Comparison of ENCODE assay signal across 23 cellular contexts in genomic region chr14:58278177-58278576, GRCh38. TPM values are rescaled to one million over a fixed set of nuclear protein-coding genes. Genes with fewer than 3 reads are reported as not detected.
DNase-seq lines count a peak whose midpoint lies in the region; ATAC-seq, FAIRE-seq and TF ChIP-seq lines count a peak whose summit lies in the region.
"Had no signal": no experiment of that assay in that cellular context is flagged by ENCODE, and none has a peak within 500 bp of the region (broad histone marks: within the 10 kb centered on the region; RNA-seq: fewer than 3 reads in every experiment).

No MANE protein-coding gene starts in this region.

- POLR2A ChIA-PET in HepG2 (lab: Yijun Ruan, JAX): interaction anchor here (7.3 kb wide), 1 partner anchor 21 kb away, joined by 92 read pairs; the partner anchor contains the start of gene ARID4A

- no peaks in the 10 kb centered on the region for H3K27me3 ChIP-seq in CD4-positive, CD25-positive, alpha-beta regulatory T cell (ENCODE audit: control insufficient read depth, insufficient read depth, low read length)
- H3K27me3 ChIP-seq in HepG2 (ENCODE audit: control insufficient read depth in 1 of 2, insufficient read depth in 2 of 2, low read length in 2 of 2) (no peaks in the 10 kb centered on the region), neuronal stem cell (ENCODE audit: control insufficient read depth in 3 of 3, insufficient read depth in 3 of 3, low read depth in 1 of 3, low read length in 3 of 3) (no peaks in the 10 kb centered on the region)
- H3K27me3 ChIP-seq: MG63, SJSA1 had no signal

- H3K9me3 ChIP-seq in CD4-positive, CD25-positive, alpha-beta regulatory T cell (ENCODE audit: control insufficient read depth in 2 of 2, low read length in 2 of 2): no peaks in the 10 kb centered on the region
- no peaks in the 10 kb centered on the region for H3K9me3 ChIP-seq in HepG2 (ENCODE audit: low read length)
- H3K9me3 ChIP-seq in neuronal stem cell (replicated peaks in 1 of 2; ENCODE audit: control insufficient read depth in 2 of 2, insufficient read depth in 1 of 2, low read depth in 1 of 2, low read length in 2 of 2): no peaks in the 10 kb centered on the region
- H3K9me3 ChIP-seq: HAP-1, MG63, SJSA1 had no signal

- H2BK5ac ChIP-seq in neuronal stem cell (ENCODE audit: low read length): no peak overlapping the region

- H4K20me1 ChIP-seq in HepG2 (ENCODE audit: insufficient read depth, low read length): no peaks in the 10 kb centered on the region

- H3K18ac ChIP-seq in neuronal stem cell (ENCODE audit: low read length): no peak overlapping the region

- no peak for ATAC-seq in CD4-positive, CD25-positive, alpha-beta regulatory T cell (ENCODE audit: low read depth in 2 of 2)
- ATAC-seq in HepG2: no peak
- ATAC-seq: GM23338 had no signal

- intact Hi-C loops in HepG2 (cut with micrococcal nuclease; ENCODE audit: unreplicated experiment): no loop called here

- H4K8ac ChIP-seq in neuronal stem cell (ENCODE audit: low read depth, low read length): no peak overlapping the region

- no peak overlapping the region for H2AK5ac ChIP-seq in neuronal stem cell (ENCODE audit: low read depth, low read length)

- H3K27me3 Mint-ChIP-seq in activated naive CD4-positive, alpha-beta T cell treated with anti-CD3 and anti-CD28 coated beads, Interleukin-2, amount 10 ng/mL, durations not matched to agents 7 days and 5 days: no peaks in the 10 kb centered on the region
- no peaks in the 10 kb centered on the region for H3K27me3 Mint-ChIP-seq in CD4-positive, CD25-positive, alpha-beta regulatory T cell

- no peak for TF ChIP-seq RAD21 in HepG2 (CRISPR knock-in tag; IDR thresholded peaks at IDR 0.05)

- no peak for DNase-seq in activated naive CD4-positive, alpha-beta T cell treated with anti-CD3 and anti-CD28 coated beads, Interleukin-2, amount 10 ng/mL, durations not matched to agents 7 days and 5 days
- DNase-seq in activated naive CD4-positive, alpha-beta T cell treated with Interleukin-2 at 50 U/mL for 16 hours: no peak
- DNase-seq in CD4-positive, CD25-positive, alpha-beta regulatory T cell: no peak
- DNase-seq in HTR-8/SVneo (ENCODE audit: insufficient read length, low spot score) (no peak), HepG2 (ENCODE audit: low spot score) (no peak), neuronal stem cell (ENCODE audit: low spot score) (no peak), SKM-1 (lab: John Stamatoyannopoulos, UW; ENCODE audit: unreplicated experiment) (no peak)
- DNase-seq: DMS153, DND-41, HFFc6, KG1, MG63, NCI-H1105 treated with DMSO at 0.1 percent for 48 hours, NCI-H146, NCI-H1930, NCI-H446 treated with DMSO at 0.1 percent for 48 hours, NCI-H526, Right ventricle myocardium superior, RPMI8226 had no signal

- CTCF ChIA-PET in activated naive CD4-positive, alpha-beta T cell treated with anti-CD3 and anti-CD28 coated beads, Interleukin-2, amount 10 ng/mL, durations not matched to agents 7 days and 5 days (lab: Charles Lee): no interaction called here
- CTCF ChIA-PET in HepG2 (lab: Yijun Ruan, JAX; ENCODE audit: low intra/inter-chr PET ratio, low total read pairs): no interaction called here

- no peak overlapping the region for H3K14ac ChIP-seq in neuronal stem cell (ENCODE audit: low read length)

- no peak overlapping the region for H2BK12ac ChIP-seq in neuronal stem cell (ENCODE audit: low read length)

- 93% methylated on average over 8 of the region's 8 CpGs for WGBS in HepG2 (ENCODE audit: low lambda C conversion rate)
- no CpG with 5 or more reads among the region's 8 CpGs for WGBS in neuronal stem cell (ENCODE audit: extremely low coverage in 2 of 2, insufficient read length in 2 of 2, insufficient replicate concordance in 1 of 2), 2 donors

- peak overlapping the region; percentile 13 for H3K27ac Mint-ChIP-seq in activated naive CD4-positive, alpha-beta T cell treated with anti-CD3 and anti-CD28 coated beads, Interleukin-2, amount 10 ng/mL, durations not matched to agents 7 days and 5 days
- peak overlapping the region; percentile 42 to 74 (median 47) for H3K27ac Mint-ChIP-seq in CD4-positive, CD25-positive, alpha-beta regulatory T cell
- H3K27ac Mint-ChIP-seq: GM23338, HFFc6 had no signal

- H3K23ac ChIP-seq in neuronal stem cell (ENCODE audit: low read depth, low read length, poor library complexity): no peak overlapping the region

- peaks cover 63% of the 10 kb centered on the region for H3K36me3 Mint-ChIP-seq in activated naive CD4-positive, alpha-beta T cell treated with anti-CD3 and anti-CD28 coated beads, Interleukin-2, amount 10 ng/mL, durations not matched to agents 7 days and 5 days
- peaks cover 28% of the 10 kb centered on the region for H3K36me3 Mint-ChIP-seq in CD4-positive, CD25-positive, alpha-beta regulatory T cell

- H2BK15ac ChIP-seq in neuronal stem cell (ENCODE audit: low read length): no peak overlapping the region

- peaks cover 59% of the 10 kb centered on the region for H3K4me1 ChIP-seq in CD4-positive, CD25-positive, alpha-beta regulatory T cell (ENCODE audit: control insufficient read depth, insufficient read depth, low read length, poor library complexity, severe bottlenecking)
- H3K4me1 ChIP-seq in HepG2 (ENCODE audit: insufficient read depth, low read length) (peaks cover 83% of the 10 kb centered on the region), neuronal stem cell (ENCODE audit: control insufficient read depth in 2 of 2, insufficient read depth in 1 of 2, low read depth in 1 of 2, low read length in 2 of 2) (peaks cover 0 to 5% of the 10 kb centered on the region in 2 donors)
- H3K4me1 ChIP-seq: HAP-1 had no signal

- no peak for TF ChIP-seq EP300 in HepG2 (IDR thresholded peaks at IDR 0.05; ENCODE audit: low read depth in 2 of 2, low read length in 2 of 2)
- TF ChIP-seq EP300 in HepG2 (CRISPR knock-in tag; IDR thresholded peaks at IDR 0.05; ENCODE audit: borderline replicate concordance): no peak

- no peak overlapping the region for H3K27ac ChIP-seq in CD4-positive, CD25-positive, alpha-beta regulatory T cell (ENCODE audit: insufficient read depth, low read length, poor library complexity, severe bottlenecking)
- no peak overlapping the region for H3K27ac ChIP-seq in HepG2 (ENCODE audit: extremely low read length, insufficient read depth, low read length)
- no peak overlapping the region for H3K27ac ChIP-seq in neuronal stem cell (replicated peaks; ENCODE audit: low read length)
- H3K27ac ChIP-seq: C4-2B, SJSA1 had no signal

- no peaks in the 10 kb centered on the region for H3K79me1 ChIP-seq in neuronal stem cell (ENCODE audit: low read depth, low read length)

- H2AFZ ChIP-seq in HepG2 (ENCODE audit: low read length): no peak overlapping the region
- H2AFZ ChIP-seq in neuronal stem cell (ENCODE audit: low read length): no peak overlapping the region
- H2AFZ ChIP-seq: GM23338 had no signal

- H3K4me2 ChIP-seq in HepG2 (ENCODE audit: low read depth, low read length) (no peak overlapping the region), neuronal stem cell (ENCODE audit: insufficient read depth, low read length, poor library complexity, severe bottlenecking) (no peak overlapping the region)
- H3K4me2 ChIP-seq: GM23338 had no signal

- H4K91ac ChIP-seq in neuronal stem cell (ENCODE audit: low read depth, low read length, poor library complexity): no peak overlapping the region

- FAIRE-seq in HTR-8/SVneo (lab: Jason Lieb, UNC) (peak; percentile 67), HepG2 (lab: Jason Lieb, UNC) (no peak)

- H3K4ac ChIP-seq in neuronal stem cell (ENCODE audit: low read length): no peak overlapping the region

- no peak overlapping the region for H3K9ac ChIP-seq in HepG2 (ENCODE audit: insufficient read depth, low read depth, low read length)
- no peak overlapping the region for H3K9ac ChIP-seq in neuronal stem cell (ENCODE audit: low read depth, low read length, poor library complexity)

- in situ Hi-C loops in HepG2 (cut with HindIII; ENCODE audit: extremely low pct_ligation_motif_present, low pct_unique_long_range_greater_than_20kb): no loop called here

- no peak overlapping the region for H3K4me3 Mint-ChIP-seq in activated naive CD4-positive, alpha-beta T cell treated with anti-CD3 and anti-CD28 coated beads, Interleukin-2, amount 10 ng/mL, durations not matched to agents 7 days and 5 days
- H3K4me3 Mint-ChIP-seq in CD4-positive, CD25-positive, alpha-beta regulatory T cell: peak overlapping the region in 1 of 4 donors; percentile 84
- H3K4me3 Mint-ChIP-seq: GM23338, HFFc6 had no signal

- H2BK120ac ChIP-seq in neuronal stem cell (ENCODE audit: low read depth, low read length): no peak overlapping the region

- H3K79me2 ChIP-seq in HepG2 (ENCODE audit: insufficient read depth, low read length): peaks cover 90% of the 10 kb centered on the region

- H3K4me3 ChIP-seq in CD4-positive, CD25-positive, alpha-beta regulatory T cell (ENCODE audit: low read depth, low read length): no peak overlapping the region
- H3K4me3 ChIP-seq in HepG2 (replicated peaks in 1 of 3; ENCODE audit: insufficient read depth in 1 of 3, low read depth in 2 of 3, low read length in 3 of 3) (no peak overlapping the region), neuronal stem cell (ENCODE audit: low read length in 2 of 2) (no peak overlapping the region)
- H3K4me3 ChIP-seq: GM23338, HAP-1, MG63, SJSA1 had no signal

- BruUV-seq in HepG2 (replicated peaks; lab: Mats Ljungman, UMichigan): no TSS peak

- no peak for TF ChIP-seq CTCF in HepG2 (CRISPR knock-in tag; IDR thresholded peaks at IDR 0.05)

- no peaks in the 10 kb centered on the region for H3K9me3 Mint-ChIP-seq in activated naive CD4-positive, alpha-beta T cell treated with anti-CD3 and anti-CD28 coated beads, Interleukin-2, amount 10 ng/mL, durations not matched to agents 7 days and 5 days
- H3K9me3 Mint-ChIP-seq in CD4-positive, CD25-positive, alpha-beta regulatory T cell: no peaks in the 10 kb centered on the region
- H3K9me3 Mint-ChIP-seq: GM23338, HFFc6 had no signal

- peaks cover 61% of the 10 kb centered on the region for H3K4me1 Mint-ChIP-seq in activated naive CD4-positive, alpha-beta T cell treated with anti-CD3 and anti-CD28 coated beads, Interleukin-2, amount 10 ng/mL, durations not matched to agents 7 days and 5 days
- H3K4me1 Mint-ChIP-seq in CD4-positive, CD25-positive, alpha-beta regulatory T cell: peaks cover 27 to 86% (median 66%) of the 10 kb centered on the region in 4 donors
- H3K4me1 Mint-ChIP-seq: GM23338 had no signal

- H3K36me3 ChIP-seq in CD4-positive, CD25-positive, alpha-beta regulatory T cell (ENCODE audit: control insufficient read depth, insufficient read depth, low read length): peaks cover 28% of the 10 kb centered on the region
- H3K36me3 ChIP-seq in HepG2 (replicated peaks in 1 of 2; ENCODE audit: control insufficient read depth in 1 of 2, insufficient read depth in 2 of 2, low read length in 2 of 2) (peaks cover 5 to 54% of the 10 kb centered on the region in 2 experiments; a peak in 4 of 5 replicates), neuronal stem cell (replicated peaks in 1 of 2; ENCODE audit: control insufficient read depth in 2 of 2, insufficient read depth in 2 of 2, low read length in 2 of 2) (peaks cover 7 to 97% of the 10 kb centered on the region in 2 donors)

- TF ChIP-seq POLR2A in HepG2 (IDR thresholded peaks at IDR 0.05; ENCODE audit: insufficient read depth in 1 of 2, low read depth in 2 of 2, low read length in 2 of 2): no peak

RNA-seq across cellular contexts. Expression of gene ARID4A, which starts 20.2 kb away (rescaled TPM):
- total RNA-seq in CD4-positive, CD25-positive, alpha-beta regulatory T cell: 102 TPM
- 10 to 100 TPM; 23.3 to 30.4 (median 24.8) TPM for polyA plus RNA-seq in CD4-positive, CD25-positive, alpha-beta regulatory T cell
- 9.7 and 9.9 TPM in 2 replicates for total RNA-seq in HepG2 (2016; rRNA removed; fragmentation: Illumina TruSeq; extraction: Trizol)
- total RNA-seq in HepG2 (2016; cell fraction: cytosol; rRNA removed; fragmentation: Illumina TruSeq; extraction: Trizol; ENCODE audit: low read depth): 27.6 and 35.2 TPM in 2 replicates
- 8.3 and 10.4 TPM in 2 replicates for total RNA-seq in HepG2 (2016; cell fraction: insoluble cytoplasmic fraction; rRNA removed; fragmentation: Illumina TruSeq; extraction: Trizol)
- 10.1 and 11.0 TPM in 2 replicates for total RNA-seq in HepG2 (2016; cell fraction: membrane; rRNA removed; fragmentation: Illumina TruSeq; extraction: Trizol)
- total RNA-seq in HepG2 (2016; cell fraction: nucleus; rRNA removed; fragmentation: Illumina TruSeq; extraction: Trizol): 20.6 and 24.9 TPM in 2 replicates
- polyA plus RNA-seq in HepG2 (2011; rRNA removed): 6.2 and 7.2 TPM in 2 replicates
- polyA plus RNA-seq in HepG2 (2011; cell fraction: cytosol; rRNA removed): 1.9 and 3.0 TPM in 2 replicates
- polyA plus RNA-seq in HepG2 (2011; cell fraction: nucleus; rRNA removed): 11.9 and 12.4 TPM in 2 replicates
- polyA plus RNA-seq in HepG2 (2012): 9.0 and 12.9 TPM in 2 replicates
- 0.31 and 0.49 TPM in 2 replicates for polyA plus RNA-seq in HepG2 (2016; cell fraction: cytosol; fragmentation: Illumina TruSeq; extraction: Trizol; ENCODE audit: low read depth)
- 10.4 and 10.9 TPM in 2 replicates for polyA plus RNA-seq in HepG2 (2016; cell fraction: insoluble cytoplasmic fraction; fragmentation: Illumina TruSeq; extraction: Trizol; ENCODE audit: low read depth)
- 1.0 and 1.1 TPM in 2 replicates for polyA plus RNA-seq in HepG2 (2016; cell fraction: membrane; fragmentation: Illumina TruSeq; extraction: Trizol; ENCODE audit: low read depth)
- 25.3 and 34.6 TPM in 2 replicates for polyA plus RNA-seq in HepG2 (2016; cell fraction: nucleus; fragmentation: Illumina TruSeq; extraction: Trizol; ENCODE audit: insufficient read depth, low read depth)
- polyA minus RNA-seq in HepG2 (2011; rRNA and poly(A)+ RNA removed; ENCODE audit: low replicate concordance): 5.8 and 8.2 TPM in 2 replicates
- polyA minus RNA-seq in HepG2 (2011; cell fraction: cytosol; rRNA and poly(A)+ RNA removed): 6.2 and 8.8 TPM in 2 replicates
- 73.2 and 80.9 TPM in 2 replicates for polyA minus RNA-seq in HepG2 (2011; cell fraction: nucleus; rRNA and poly(A)+ RNA removed)
- 24.6 TPM for polyA plus RNA-seq in neuronal stem cell (2013, experiment 1 of 2)
- polyA plus RNA-seq in neuronal stem cell (2013, experiment 2 of 2): 24.5 TPM

RNA-seq across cellular contexts. Expression of gene PSMA3, which starts 33.5 kb away (rescaled TPM):
- 137 TPM for total RNA-seq in CD4-positive, CD25-positive, alpha-beta regulatory T cell
- 100 to 1,000 TPM; 187 to 218 (median 191) TPM for polyA plus RNA-seq in CD4-positive, CD25-positive, alpha-beta regulatory T cell
- 275 and 443 TPM in 2 replicates for total RNA-seq in HepG2 (2016; rRNA removed; fragmentation: Illumina TruSeq; extraction: Trizol)
- 91.1 and 98.5 TPM in 2 replicates for total RNA-seq in HepG2 (2016; cell fraction: cytosol; rRNA removed; fragmentation: Illumina TruSeq; extraction: Trizol; ENCODE audit: low read depth)
- 286 and 449 TPM in 2 replicates for total RNA-seq in HepG2 (2016; cell fraction: insoluble cytoplasmic fraction; rRNA removed; fragmentation: Illumina TruSeq; extraction: Trizol)
- 85.3 and 99.1 TPM in 2 replicates for total RNA-seq in HepG2 (2016; cell fraction: membrane; rRNA removed; fragmentation: Illumina TruSeq; extraction: Trizol)
- total RNA-seq in HepG2 (2016; cell fraction: nucleus; rRNA removed; fragmentation: Illumina TruSeq; extraction: Trizol): 143 and 154 TPM in 2 replicates
- 167 and 232 TPM in 2 replicates for polyA plus RNA-seq in HepG2 (2011; rRNA removed)
- 146 and 177 TPM in 2 replicates for polyA plus RNA-seq in HepG2 (2011; cell fraction: cytosol; rRNA removed)
- 47.5 and 66.3 TPM in 2 replicates for polyA plus RNA-seq in HepG2 (2011; cell fraction: nucleus; rRNA removed)
- polyA plus RNA-seq in HepG2 (2012): 133 and 136 TPM in 2 replicates
- 61.4 and 63.4 TPM in 2 replicates for polyA plus RNA-seq in HepG2 (2016; cell fraction: cytosol; fragmentation: Illumina TruSeq; extraction: Trizol; ENCODE audit: low read depth)
- 402 and 430 TPM in 2 replicates for polyA plus RNA-seq in HepG2 (2016; cell fraction: insoluble cytoplasmic fraction; fragmentation: Illumina TruSeq; extraction: Trizol; ENCODE audit: low read depth)
- polyA plus RNA-seq in HepG2 (2016; cell fraction: membrane; fragmentation: Illumina TruSeq; extraction: Trizol; ENCODE audit: low read depth): 72.9 and 75.0 TPM in 2 replicates
- 170 and 172 TPM in 2 replicates for polyA plus RNA-seq in HepG2 (2016; cell fraction: nucleus; fragmentation: Illumina TruSeq; extraction: Trizol; ENCODE audit: insufficient read depth, low read depth)
- 80.9 and 206 TPM in 2 replicates for polyA minus RNA-seq in HepG2 (2011; rRNA and poly(A)+ RNA removed; ENCODE audit: low replicate concordance)
- polyA minus RNA-seq in HepG2 (2011; cell fraction: cytosol; rRNA and poly(A)+ RNA removed): 48.7 and 51.6 TPM in 2 replicates
- polyA minus RNA-seq in HepG2 (2011; cell fraction: nucleus; rRNA and poly(A)+ RNA removed): 75.1 and 78.7 TPM in 2 replicates
- polyA plus RNA-seq in neuronal stem cell (2013, experiment 1 of 2): 395 TPM
- 386 TPM for polyA plus RNA-seq in neuronal stem cell (2013, experiment 2 of 2)
